7 cellular contexts compared by ENCODE assay signal in genomic region chr14:56659964-56660551, GRCh38.
A peak's percentile ranks its signal among the peaks of the same experiment; 100 is the strongest.
DNase-seq lines count a peak whose midpoint lies in the region; ATAC-seq and TF ChIP-seq lines count a peak whose summit lies in the region.

No MANE protein-coding gene starts in this region.

- no peaks in the 10 kb centered on the region for H3K9me3 ChIP-seq in Peyer's patch

- ATAC-seq in HG03095 (IDR thresholded peaks at IDR 0.05; ENCODE audit: unreplicated experiment), result no peak

- H3K36me3 ChIP-seq in Peyer's patch, result no peaks in the 10 kb centered on the region

- no peak for TF ChIP-seq POLR2A in Peyer's patch (IDR thresholded peaks at IDR 0.05)

- H3K27me3 ChIP-seq in Peyer's patch, result no peaks in the 10 kb centered on the region

- H3K4me3 ChIP-seq in GM12865 (ENCODE audit: low read depth, low read length) (no peak overlapping the region), Peyer's patch (no peak overlapping the region), fibroblast of pulmonary artery (replicated peaks; ENCODE audit: low read depth, low read length) (no peak overlapping the region)

- H3K27ac ChIP-seq in Peyer's patch, result no peak overlapping the region

- peak; percentile 61 for TF ChIP-seq CTCF in GM12865 (IDR thresholded peaks at IDR 0.05; ENCODE audit: insufficient read depth, low read depth, low read length, missing control alignments)
- peak; percentile 84 for TF ChIP-seq CTCF in LNCAP (IDR thresholded peaks at IDR 0.05)
- TF ChIP-seq CTCF in Peyer's patch (IDR thresholded peaks at IDR 0.05), result peak in 5 of 6 experiments; percentile 2 to 75 (median 71)
- peak; percentile 81 for TF ChIP-seq CTCF in fibroblast of pulmonary artery (IDR thresholded peaks at IDR 0.05; ENCODE audit: low read length, missing control alignments)

- DNase-seq in GM12865 (ENCODE audit: low read depth) (peak; percentile 39), Peyer's patch (no peak), fibroblast of pulmonary artery (ENCODE audit: low read depth) (peak; percentile 62), pulmonary artery endothelial cell (ENCODE audit: low read depth, low spot score) (peak; percentile 29)
- DNase-seq in activated CD4-positive, CD25-positive, alpha-beta regulatory T cell treated with anti-CD3 and anti-CD28 coated beads, Interleukin-2, amount 50 U/mL, for 72 hours, result no peak

- no peaks in the 10 kb centered on the region for H3K4me1 ChIP-seq in Peyer's patch

Comparison
In these comparisons a context has a peak if more than half of its experiments do, and no peak if none do; other contexts are left out.
1. DNase-seq: peak in GM12865 (single experiment), fibroblast of pulmonary artery (single experiment) and pulmonary artery endothelial cell (single experiment); none in Peyer's patch (0 of 3) and activated CD4-positive, CD25-positive, alpha-beta regulatory T cell treated with anti-CD3 and anti-CD28 coated beads, Interleukin-2, amount 50 U/mL, for 72 hours (single experiment).
2. Peak in every context shown above with its lines, with median percentiles within 50 percentile points of each other: CTCF ChIP-seq.